Comparison of ENCODE assay signal across 7 cellular contexts in the genomic region with DNA sequence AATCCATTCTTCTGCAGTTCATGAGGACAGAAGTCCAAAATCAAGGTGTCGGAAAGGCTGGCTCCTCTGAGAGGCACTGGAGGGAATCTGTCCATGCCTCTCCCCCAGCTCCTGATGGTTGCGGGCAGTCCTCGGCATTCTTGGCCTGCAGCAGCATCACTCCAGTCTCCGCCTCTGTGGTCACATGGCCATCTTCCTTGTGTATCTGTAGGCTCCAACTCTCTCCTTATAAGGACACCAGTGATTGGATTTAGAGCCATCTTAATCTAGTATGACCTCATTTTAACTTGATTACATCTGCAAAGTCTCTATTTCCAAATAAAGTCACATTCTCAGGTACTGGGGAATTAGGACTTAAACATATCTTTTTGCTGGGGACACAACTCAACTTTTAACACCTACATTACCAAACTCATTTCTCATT. TPM values are rescaled to one million over a fixed set of nuclear protein-coding genes. Genes with fewer than 3 reads are reported as not detected.
DNase-seq lines count a peak whose midpoint lies in the region; ATAC-seq and TF ChIP-seq lines count a peak whose summit lies in the region.

No MANE protein-coding gene starts in this region.

- peak overlapping the region in 2 of 59 donors; percentile 0 to 15 for H3K4me3 ChIP-seq in dorsolateral prefrontal cortex
- no peak overlapping the region for H3K4me3 ChIP-seq in upper lobe of right lung

- TF ChIP-seq CTCF in dorsolateral prefrontal cortex (IDR thresholded peaks at IDR 0.05 in 54 of 56, conservative IDR thresholded peaks at IDR 0.05 in 2 of 56; ENCODE audit: low read depth in 1 of 56, partially characterized antibody in 56 of 56) (no peak), upper lobe of right lung (IDR thresholded peaks at IDR 0.05) (no peak)

- H3K36me3 ChIP-seq in upper lobe of right lung = no peaks in the 10 kb centered on the region

- no peaks in the 10 kb centered on the region for H3K9me3 ChIP-seq in upper lobe of right lung

- H3K27me3 ChIP-seq in dorsolateral prefrontal cortex (no peaks in the 10 kb centered on the region), upper lobe of right lung (no peaks in the 10 kb centered on the region)

- DNase-seq in M059J (ENCODE audit: low read depth) (peak; percentile 96), dorsolateral prefrontal cortex (peak in 7 of 10 donors; percentile 47 to 61 (median 60)), lung microvascular endothelial cell (ENCODE audit: low read depth in 2 of 2) (peak; percentile 36 to 90), upper lobe of right lung (peak; percentile 46), NCI-H2196 (lab: John Stamatoyannopoulos, UW; ENCODE audit: unreplicated experiment) (no peak)

- intact Hi-C loops in dorsolateral prefrontal cortex (cut with DNase I) = loop anchor here in 1 of 2 donors (5.0 kb wide), 1 partner anchor 55 kb away; the partner anchor contains the start of gene FLNB
- intact Hi-C loops in upper lobe of right lung (cut with DNase I) = no loop called here

- H3K27ac ChIP-seq in dorsolateral prefrontal cortex (peak overlapping the region in 46 of 59 donors; percentile 27 to 93 (median 70)), upper lobe of right lung (peak overlapping the region; percentile 65)

- peaks cover 24% of the 10 kb centered on the region for H3K4me1 ChIP-seq in upper lobe of right lung

- ATAC-seq in upper lobe of right lung (peak; percentile 14), HG03378 (IDR thresholded peaks at IDR 0.05; ENCODE audit: unreplicated experiment) (no peak), GM19463 (IDR thresholded peaks at IDR 0.05; ENCODE audit: unreplicated experiment) (no peak)

RNA-seq across cellular contexts. Expression of gene FLNB, which starts 56.0 kb away (rescaled TPM):
- total RNA-seq in M059J (2014; rRNA removed; shearing (Covaris generic)) = 65.0 and 130 TPM in 2 replicates
- total RNA-seq in dorsolateral prefrontal cortex = 10 to 100 TPM; 29.4 to 98.8 (median 48.0) TPM
- 305 and 328 TPM in 2 replicates for total RNA-seq in lung microvascular endothelial cell
- total RNA-seq in upper lobe of right lung = 115 TPM
